1 cellular context compared by ENCODE assay signal in genomic region chr22:42645341-42645937, GRCh38.
TF ChIP-seq lines count a peak whose summit lies in the region.

No MANE protein-coding gene starts in this region.

TF ChIP-seq in WTC11, 78 proteins besides CTCF, POLR2A, EP300 and RAD21 (continued from another document):
- TF ChIP-seq STAT6 (CRISPR knock-in tag; conservative IDR thresholded peaks at IDR 0.05; ENCODE audit: low read depth) (no peak), NFYB (CRISPR knock-in tag; conservative IDR thresholded peaks at IDR 0.05; ENCODE audit: low read depth) (no peak), SOX15 (CRISPR knock-in tag; IDR thresholded peaks at IDR 0.05) (no peak), NR3C1 (CRISPR knock-in tag; conservative IDR thresholded peaks at IDR 0.05; ENCODE audit: low read depth) (no peak), SMAD3 (CRISPR knock-in tag; IDR thresholded peaks at IDR 0.05; ENCODE audit: borderline replicate concordance) (no peak), ATF2 (CRISPR knock-in tag; IDR thresholded peaks at IDR 0.05; ENCODE audit: borderline replicate concordance, low read depth) (no peak), NR1H2 (CRISPR knock-in tag; IDR thresholded peaks at IDR 0.05) (no peak)
- TF ChIP-seq, protein P1, sequence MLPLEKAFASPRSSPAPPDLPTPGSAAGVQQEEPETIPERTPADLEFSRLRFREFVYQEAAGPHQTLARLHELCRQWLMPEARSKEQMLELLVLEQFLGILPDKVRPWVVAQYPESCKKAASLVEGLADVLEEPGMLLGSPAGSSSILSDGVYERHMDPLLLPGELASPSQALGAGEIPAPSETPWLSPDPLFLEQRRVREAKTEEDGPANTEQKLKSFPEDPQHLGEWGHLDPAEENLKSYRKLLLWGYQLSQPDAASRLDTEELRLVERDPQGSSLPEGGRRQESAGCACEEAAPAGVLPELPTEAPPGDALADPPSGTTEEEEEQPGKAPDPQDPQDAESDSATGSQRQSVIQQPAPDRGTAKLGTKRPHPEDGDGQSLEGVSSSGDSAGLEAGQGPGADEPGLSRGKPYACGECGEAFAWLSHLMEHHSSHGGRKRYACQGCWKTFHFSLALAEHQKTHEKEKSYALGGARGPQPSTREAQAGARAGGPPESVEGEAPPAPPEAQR (CRISPR knock-in tag; IDR thresholded peaks at IDR 0.05): no peak
